ENCODE assay signal across 11 cellular contexts in genomic region chr13:48403929-48404328, GRCh38. TPM values are rescaled to one million over a fixed set of nuclear protein-coding genes. Genes with fewer than 3 reads are reported as not detected.
DNase-seq lines count a peak whose midpoint lies in the region; TF ChIP-seq lines count a peak whose summit lies in the region.
"Had no signal": no experiment of that assay in that cellular context is flagged by ENCODE, and none has a peak within 500 bp of the region (broad histone marks: within the 10 kb centered on the region; RNA-seq: fewer than 3 reads in every experiment).

No MANE protein-coding gene starts in this region.

- peak overlapping the region; percentile 59 to 96 (median 80) for H3K27ac Mint-ChIP-seq in CD8-positive, alpha-beta memory T cell
- H3K27ac Mint-ChIP-seq in activated CD4-positive, alpha-beta memory T cell treated with anti-CD3 and anti-CD28 coated beads for 36 hours = peak overlapping the region; percentile 45

- H3K4me3 ChIP-seq in CD8-positive, alpha-beta memory T cell (ENCODE audit: low read length) = no peak overlapping the region
- H3K4me3 ChIP-seq in right atrium auricular region (no peak overlapping the region), skeletal muscle tissue (ENCODE audit: low read length in 3 of 3) (peak overlapping the region in 1 of 3 donors; percentile 25)

- H3K36me3 Mint-ChIP-seq in CD8-positive, alpha-beta memory T cell = peaks cover 0 to 2% (median 2%) of the 10 kb centered on the region in 3 donors
- no peaks in the 10 kb centered on the region for H3K36me3 Mint-ChIP-seq in activated CD4-positive, alpha-beta memory T cell treated with anti-CD3 and anti-CD28 coated beads for 36 hours

- no peaks in the 10 kb centered on the region for H3K27me3 Mint-ChIP-seq in CD8-positive, alpha-beta memory T cell
- no peaks in the 10 kb centered on the region for H3K27me3 Mint-ChIP-seq in activated CD4-positive, alpha-beta memory T cell treated with anti-CD3 and anti-CD28 coated beads for 36 hours

- DNase-seq in CD8-positive, alpha-beta memory T cell = no peak
- DNase-seq in activated CD4-positive, alpha-beta memory T cell treated with anti-CD3 and anti-CD28 coated beads for 36 hours = no peak
- DNase-seq in right atrium auricular region (ENCODE audit: low spot score) = no peak
- no peak for DNase-seq in HK-2 (ENCODE audit: unreplicated experiment)
- no peak for DNase-seq in head of caudate nucleus
- no peak for DNase-seq in NCI-H2196 treated with DMSO at 0.1 percent for 48 hours (lab: John Stamatoyannopoulos, UW; ENCODE audit: unreplicated experiment)
- DNase-seq in NCI-H1105 treated with DMSO at 0.1 percent for 48 hours (lab: John Stamatoyannopoulos, UW) = no peak
- DNase-seq: DMS 273 treated with DMSO at 0.1 percent for 48 hours, erythroblast, NCI-H1417 had no signal

- POLR2A ChIA-PET in CD8-positive, alpha-beta memory T cell (lab: Charles Lee) = no interaction called here
- POLR2A ChIA-PET in activated CD4-positive, alpha-beta memory T cell treated with anti-CD3 and anti-CD28 coated beads for 36 hours (lab: Charles Lee) = interaction anchor here (1.5 kb wide), 1 partner anchor 8 kb away, joined by 5 read pairs; no protein-coding TSS in a partner anchor

- no peak overlapping the region for H3K27ac ChIP-seq in CD8-positive, alpha-beta memory T cell (ENCODE audit: low read depth, low read length)
- H3K27ac ChIP-seq in right atrium auricular region (peak overlapping the region; percentile 49 to 66), skeletal muscle tissue (ENCODE audit: low read depth, low read length) (peak overlapping the region; percentile 48)

- H3K9me3 Mint-ChIP-seq in CD8-positive, alpha-beta memory T cell = no peaks in the 10 kb centered on the region
- H3K9me3 Mint-ChIP-seq in activated CD4-positive, alpha-beta memory T cell treated with anti-CD3 and anti-CD28 coated beads for 36 hours = no peaks in the 10 kb centered on the region

- H3K9me3 ChIP-seq in CD8-positive, alpha-beta memory T cell (ENCODE audit: low read length) = no peaks in the 10 kb centered on the region
- no peaks in the 10 kb centered on the region for H3K9me3 ChIP-seq in right atrium auricular region
- no peaks in the 10 kb centered on the region for H3K9me3 ChIP-seq in skeletal muscle tissue (ENCODE audit: control insufficient read depth in 3 of 3, low read length in 3 of 3)

- H3K4me1 Mint-ChIP-seq in CD8-positive, alpha-beta memory T cell = peaks cover 69 to 93% (median 92%) of the 10 kb centered on the region in 3 donors
- H3K4me1 Mint-ChIP-seq in activated CD4-positive, alpha-beta memory T cell treated with anti-CD3 and anti-CD28 coated beads for 36 hours (ENCODE audit: low read depth) = peaks cover 76% of the 10 kb centered on the region

- peak overlapping the region in 6 of 7 donors; percentile 8 to 74 (median 38) for H3K4me3 Mint-ChIP-seq in CD8-positive, alpha-beta memory T cell
- no peak overlapping the region for H3K4me3 Mint-ChIP-seq in activated CD4-positive, alpha-beta memory T cell treated with anti-CD3 and anti-CD28 coated beads for 36 hours

- no peak for TF ChIP-seq CTCF in right atrium auricular region (IDR thresholded peaks at IDR 0.05)

- H3K36me3 ChIP-seq in CD8-positive, alpha-beta memory T cell (ENCODE audit: insufficient read depth, low read length) = no peaks in the 10 kb centered on the region
- H3K36me3 ChIP-seq in right atrium auricular region = no peaks in the 10 kb centered on the region
- H3K36me3 ChIP-seq in skeletal muscle tissue (ENCODE audit: control insufficient read depth in 3 of 3, insufficient read depth in 3 of 3, low read length in 3 of 3) = no peaks in the 10 kb centered on the region

- intact Hi-C loops in activated CD4-positive, alpha-beta memory T cell treated with anti-CD3 and anti-CD28 coated beads for 36 hours (cut with micrococcal nuclease) = loop anchor here (1.0 to 10.0 kb wide), 12 partner anchors 7 to 488 kb away; partner anchors contain the start of gene NUDT15
- intact Hi-C loops in head of caudate nucleus (cut with DNase I) = no loop called here

- CTCF ChIA-PET in CD8-positive, alpha-beta memory T cell (lab: Charles Lee) = interaction anchor here (3.1 kb wide), 1 partner anchor 176 kb away, joined by 20 read pairs; no protein-coding TSS in a partner anchor
- CTCF ChIA-PET in activated CD4-positive, alpha-beta memory T cell treated with anti-CD3 and anti-CD28 coated beads for 36 hours (lab: Charles Lee) = no interaction called here

- H3K9ac ChIP-seq in skeletal muscle tissue (ENCODE audit: low read depth in 1 of 3, low read length in 3 of 3) = no peak overlapping the region

- H3K4me1 ChIP-seq in CD8-positive, alpha-beta memory T cell (ENCODE audit: insufficient read depth, low read length) = peaks cover 63% of the 10 kb centered on the region
- H3K4me1 ChIP-seq in right atrium auricular region (peaks cover 0 to 38% of the 10 kb centered on the region in 2 donors), skeletal muscle tissue (ENCODE audit: control insufficient read depth in 3 of 3, insufficient read depth in 3 of 3, low read length in 3 of 3) (peaks cover 0 to 5% (median 2%) of the 10 kb centered on the region in 3 donors)

- H3K27me3 ChIP-seq in CD8-positive, alpha-beta memory T cell (ENCODE audit: insufficient read depth, low read length, poor library complexity, severe bottlenecking) = no peaks in the 10 kb centered on the region
- no peaks in the 10 kb centered on the region for H3K27me3 ChIP-seq in right atrium auricular region
- no peaks in the 10 kb centered on the region for H3K27me3 ChIP-seq in skeletal muscle tissue (ENCODE audit: control insufficient read depth in 3 of 3, insufficient read depth in 3 of 3, low read length in 3 of 3)

RNA-seq across cellular contexts. Expression of gene LPAR6, which starts 9.0 kb away (rescaled TPM):
- 1 to 10 TPM; 7.9 to 8.8 TPM for total RNA-seq in CD8-positive, alpha-beta memory T cell
- polyA plus RNA-seq in CD8-positive, alpha-beta memory T cell = 34.2 TPM
- total RNA-seq in activated CD4-positive, alpha-beta memory T cell treated with anti-CD3 and anti-CD28 coated beads for 36 hours = 1 to 10 TPM; 8.8 TPM
- total RNA-seq in right atrium auricular region (1 to 10 TPM; 6.1 to 9.3 TPM), skeletal muscle tissue (22.4 TPM)
